8 cellular contexts compared by ENCODE assay signal in the genomic region with DNA sequence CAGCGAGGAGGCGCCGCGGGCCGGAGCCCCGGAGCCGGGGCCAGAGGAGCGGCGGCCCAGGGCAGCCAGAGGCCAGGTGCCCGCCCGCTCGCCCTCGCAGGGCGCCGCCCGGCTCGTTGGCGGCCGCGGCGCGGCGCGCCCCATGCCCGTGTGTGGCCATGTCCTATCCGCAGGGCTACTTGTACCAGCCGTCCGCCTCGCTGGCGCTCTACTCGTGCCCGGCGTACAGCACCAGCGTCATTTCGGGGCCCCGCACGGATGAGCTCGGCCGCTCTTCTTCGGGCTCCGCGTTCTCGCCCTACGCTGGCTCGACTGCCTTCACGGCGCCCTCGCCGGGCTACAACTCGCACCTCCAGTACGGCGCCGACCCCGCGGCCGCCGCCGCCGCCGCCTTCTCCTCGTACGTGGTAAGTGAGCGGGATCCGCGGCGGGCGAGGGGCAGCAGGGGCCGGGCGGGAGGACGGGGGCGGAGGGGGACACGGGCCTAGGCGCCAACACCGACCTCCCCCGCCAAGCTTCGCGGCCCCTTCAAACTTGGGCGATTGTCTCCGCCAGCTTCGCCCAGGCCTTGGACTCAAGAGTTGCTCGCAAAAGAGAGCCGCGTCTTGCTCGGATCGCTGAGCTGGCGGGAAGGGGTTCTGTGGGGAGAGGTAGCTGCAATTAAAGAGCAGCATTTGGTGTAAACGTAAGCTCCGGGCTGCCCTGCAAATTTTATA. TPM values are rescaled to one million over a fixed set of nuclear protein-coding genes. Genes with fewer than 3 reads are reported as not detected.
DNase-seq lines count a peak whose midpoint lies in the region; ATAC-seq and TF ChIP-seq lines count a peak whose summit lies in the region.

No MANE protein-coding gene starts in this region.

- peak overlapping the region; percentile 96 for H3K4me2 ChIP-seq in neural progenitor cell

- H4K20me1 ChIP-seq in neural progenitor cell (ENCODE audit: low read depth): peaks cover 52% of the 10 kb centered on the region

- H3K4me3 Mint-ChIP-seq in neural progenitor cell: peak overlapping the region; percentile 94

- peak overlapping the region; percentile 17 for H3K27ac Mint-ChIP-seq in neural progenitor cell

- H3K9ac ChIP-seq in SK-N-MC (ENCODE audit: insufficient read length) (peak overlapping the region; percentile 77), neural progenitor cell (no peak overlapping the region)

- peak overlapping the region; percentile 87 for H2AFZ ChIP-seq in neural progenitor cell (replicated peaks)

- peaks cover 12% of the 10 kb centered on the region for H3K36me3 Mint-ChIP-seq in neural progenitor cell

- H3K27ac ChIP-seq in SK-N-MC: no peak overlapping the region
- peak overlapping the region; percentile 97 for H3K27ac ChIP-seq in epithelial cell of prostate
- no peak overlapping the region for H3K27ac ChIP-seq in neural progenitor cell

- H3K4me1 Mint-ChIP-seq in neural progenitor cell: peaks cover 43% of the 10 kb centered on the region

- no peak for TF ChIP-seq CTCF in AG10803 (conservative IDR thresholded peaks at IDR 0.05; ENCODE audit: low read length)
- no peak for TF ChIP-seq CTCF in GM20000 (IDR thresholded peaks at IDR 0.05; ENCODE audit: extremely low read depth, missing control alignments)
- TF ChIP-seq CTCF in neural progenitor cell (IDR thresholded peaks at IDR 0.05): no peak

- DNase-seq in AG10803 (ENCODE audit: low read depth): no peak
- DNase-seq in GM20000 (ENCODE audit: low spot score): peak; percentile 45
- no peak for DNase-seq in SK-N-MC (ENCODE audit: low read depth, low spot score)
- DNase-seq in epithelial cell of prostate (ENCODE audit: low read depth, low spot score): no peak
- DNase-seq in neural progenitor cell (ENCODE audit: low spot score): peak; percentile 79
- DNase-seq in effector CD4-positive, alpha-beta T cell: no peak
- no peak for DNase-seq in NCI-H128 (lab: John Stamatoyannopoulos, UW; ENCODE audit: unreplicated experiment)

- ATAC-seq in HG03565 (IDR thresholded peaks at IDR 0.05; ENCODE audit: unreplicated experiment): no peak

- H3K9me3 Mint-ChIP-seq in neural progenitor cell: no peaks in the 10 kb centered on the region

- H3K27me3 Mint-ChIP-seq in neural progenitor cell (ENCODE audit: insufficient read depth, low read depth): peaks cover 32% of the 10 kb centered on the region

- H3K4me1 ChIP-seq in neural progenitor cell: peaks cover 25% of the 10 kb centered on the region

- H3K9me3 ChIP-seq in SK-N-MC (ENCODE audit: low read depth, low read length): no peaks in the 10 kb centered on the region
- H3K9me3 ChIP-seq in neural progenitor cell (ENCODE audit: low read depth): no peaks in the 10 kb centered on the region

- H3K27me3 ChIP-seq in neural progenitor cell: peaks cover 66% of the 10 kb centered on the region

- peaks cover 52% of the 10 kb centered on the region for H3F3A ChIP-seq in neural progenitor cell (ENCODE audit: low read depth)

- no peaks in the 10 kb centered on the region; the same call in 1 of the 2 replicates for H3K36me3 ChIP-seq in SK-N-MC (ENCODE audit: insufficient read depth, low read length)
- H3K36me3 ChIP-seq in neural progenitor cell: no peaks in the 10 kb centered on the region

- H3K4me3 ChIP-seq in AG10803 (ENCODE audit: low read length) (peak overlapping the region; percentile 87), SK-N-MC (peak overlapping the region; percentile 77), neural progenitor cell (peak overlapping the region; percentile 79)

- H3K79me2 ChIP-seq in neural progenitor cell (ENCODE audit: low read depth): peaks cover 24% of the 10 kb centered on the region

RNA-seq across cellular contexts. Expression of a gene that starts 0.5 kb away (rescaled TPM):
- 1.0 and 1.6 TPM in 2 replicates for total RNA-seq in neural progenitor cell (ENCODE audit: low replicate concordance)

Comparison
In these comparisons a context has a peak if more than half of its experiments do, and no peak if none do; other contexts are left out.
1. DNase-seq: peak in GM20000 (single experiment) and neural progenitor cell (single experiment); none in AG10803 (single experiment), SK-N-MC (single experiment), epithelial cell of prostate (single experiment), effector CD4-positive, alpha-beta T cell (single experiment) and NCI-H128 (single experiment).
2. Peak in every context shown above with its lines, with median percentiles within 50 percentile points of each other: H3K4me3 ChIP-seq.